ENCODE assay signal across 8 cellular contexts in the genomic region with DNA sequence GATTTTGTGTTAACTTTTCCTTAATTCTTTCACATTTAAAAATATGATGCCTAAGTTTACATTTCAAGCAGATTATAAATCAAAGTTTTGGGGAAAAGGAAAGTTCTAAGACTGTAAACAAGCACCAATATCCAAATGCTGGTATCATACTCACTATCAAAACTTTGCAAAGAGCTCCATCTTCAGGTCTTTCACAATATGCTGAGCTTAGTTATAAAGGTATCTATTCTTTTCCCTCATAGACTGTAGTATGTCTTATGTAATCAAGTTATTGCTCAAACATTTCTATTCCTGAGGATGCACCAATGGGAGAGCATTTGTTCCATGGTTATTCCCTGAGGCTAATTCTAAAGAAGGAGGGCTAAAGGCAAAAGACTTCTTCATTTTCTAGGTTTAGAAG.
DNase-seq lines count a peak whose midpoint lies in the region; ATAC-seq and TF ChIP-seq lines count a peak whose summit lies in the region.

No MANE protein-coding gene starts in this region.

- peak; percentile 86 for ATAC-seq in GM18519 (IDR thresholded peaks at IDR 0.05; ENCODE audit: low FRiP score, unreplicated experiment)
- ATAC-seq in HG02973 (IDR thresholded peaks at IDR 0.05; ENCODE audit: unreplicated experiment), result peak; percentile 61
- no peak for ATAC-seq in GM19023 (IDR thresholded peaks at IDR 0.05; ENCODE audit: unreplicated experiment)

- no peak for TF ChIP-seq POLR2A in thyroid gland (IDR thresholded peaks at IDR 0.05)

- intact Hi-C loops in thyroid gland (cut with DNase I), result no loop called here

- H3K4me1 ChIP-seq in thyroid gland, result no peaks in the 10 kb centered on the region

- DNase-seq in A172 (ENCODE audit: low spot score), result peak; percentile 53
- DNase-seq in NCI-H774 (lab: John Stamatoyannopoulos, UW), result peak; percentile 12
- peak; percentile 51 for DNase-seq in fibroblast of pulmonary artery (ENCODE audit: low read depth)
- DNase-seq in thyroid gland, result no peak
- no peak for DNase-seq in activated CD4-positive, alpha-beta T cell treated with anti-CD3 and anti-CD28 coated beads for 1 hour

- no peak for TF ChIP-seq CTCF in fibroblast of pulmonary artery (IDR thresholded peaks at IDR 0.05; ENCODE audit: low read length, missing control alignments)
- TF ChIP-seq CTCF in thyroid gland (IDR thresholded peaks at IDR 0.05), result no peak

- no peak overlapping the region for H3K4me3 ChIP-seq in fibroblast of pulmonary artery (replicated peaks; ENCODE audit: low read depth, low read length)
- H3K4me3 ChIP-seq in thyroid gland (replicated peaks in 1 of 3), result no peak overlapping the region

- no peaks in the 10 kb centered on the region for H3K27me3 ChIP-seq in thyroid gland

- no peaks in the 10 kb centered on the region for H3K36me3 ChIP-seq in thyroid gland

- no peaks in the 10 kb centered on the region for H3K9me3 ChIP-seq in thyroid gland

- H3K27ac ChIP-seq in thyroid gland, result no peak overlapping the region

Comparison
In these comparisons a context has a peak if more than half of its experiments do, and no peak if none do; other contexts are left out.
1. DNase-seq: peak in A172 (single experiment), NCI-H774 (single experiment) and fibroblast of pulmonary artery (single experiment); none in thyroid gland (0 of 2) and activated CD4-positive, alpha-beta T cell treated with anti-CD3 and anti-CD28 coated beads for 1 hour (single experiment).